Comparison of ENCODE assay signal across 31 cellular contexts in the genomic region with DNA sequence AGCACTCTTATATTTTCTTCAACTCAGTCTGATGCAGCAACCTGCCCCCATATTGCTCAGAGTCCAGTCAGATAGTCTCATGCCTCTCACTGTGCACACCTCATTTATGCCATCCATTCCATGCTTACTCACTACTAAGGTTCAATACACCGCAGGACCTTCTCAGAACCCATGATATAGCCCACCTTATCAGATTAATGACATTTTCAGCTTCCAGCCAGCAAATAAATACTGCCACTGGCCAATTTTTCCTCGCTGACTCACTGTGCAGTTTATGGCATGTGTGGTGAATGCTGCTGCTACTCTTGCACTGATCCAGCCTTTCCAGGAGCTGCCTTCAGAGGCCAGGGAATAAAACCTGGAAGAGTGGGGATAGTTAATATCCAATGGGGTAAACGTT.
DNase-seq lines count a peak whose midpoint lies in the region; ATAC-seq and TF ChIP-seq lines count a peak whose summit lies in the region.
"Had no signal": no experiment of that assay in that cellular context is flagged by ENCODE, and none has a peak within 500 bp of the region (broad histone marks: within the 10 kb centered on the region; RNA-seq: fewer than 3 reads in every experiment).

No MANE protein-coding gene starts in this region.

- H3K27me3 ChIP-seq in breast epithelium (no peaks in the 10 kb centered on the region), foreskin keratinocyte (no peaks in the 10 kb centered on the region)
- H3K27me3 ChIP-seq: esophagus muscularis mucosa, gastroesophageal sphincter, ovary, upper lobe of left lung had no signal

- no peaks in the 10 kb centered on the region for H3K27me3 Mint-ChIP-seq in MCF 10A (ENCODE audit: insufficient read depth, unreplicated experiment)
- H3K27me3 Mint-ChIP-seq: activated CD4-positive, alpha-beta memory T cell treated with anti-CD3 and anti-CD28 coated beads, Interleukin-2, amount 10 ng/mL, durations not matched to agents 7 days and 5 days; activated naive CD4-positive, alpha-beta T cell treated with anti-CD3 and anti-CD28 coated beads, Interleukin-2, amount 10 ng/mL, durations not matched to agents 7 days and 5 days; central memory CD8-positive, alpha-beta T cell had no signal

- no peaks in the 10 kb centered on the region for H3K9me3 ChIP-seq in breast epithelium
- H3K9me3 ChIP-seq: gastroesophageal sphincter, ovary, upper lobe of left lung had no signal

- TF ChIP-seq POLR2A in breast epithelium (IDR thresholded peaks at IDR 0.05) = no peak

- CTCF ChIA-PET in MCF 10A (lab: Yijun Ruan, JAX) = interaction anchor here (0.6 kb wide), 1 partner anchor 539 kb away, joined by 3 read pairs; no protein-coding TSS in a partner anchor

- H3K36me3 ChIP-seq in breast epithelium = no peaks in the 10 kb centered on the region
- H3K36me3 ChIP-seq: esophagus muscularis mucosa, gastroesophageal sphincter, ovary, upper lobe of left lung had no signal

- in situ Hi-C loops in astrocyte of the cerebellum (cut with HindIII; ENCODE audit: low sequenced_read_pairs) = no loop called here

- peak overlapping the region; percentile 52 for H3K27ac Mint-ChIP-seq in MCF 10A (ENCODE audit: low read depth, unreplicated experiment)
- H3K27ac Mint-ChIP-seq: activated CD4-positive, alpha-beta memory T cell treated with anti-CD3 and anti-CD28 coated beads, Interleukin-2, amount 10 ng/mL, durations not matched to agents 7 days and 5 days; activated naive CD4-positive, alpha-beta T cell treated with anti-CD3 and anti-CD28 coated beads, Interleukin-2, amount 10 ng/mL, durations not matched to agents 7 days and 5 days; activated T-helper 1 cell treated with anti-CD3 and anti-CD28 coated beads, Interleukin-12 subunit alpha, Interleukin-12 subunit beta, Interleukin-2, Interleukin-4 antibody, amounts not matched to agents 30 ng/mL and 10 ng/mL and 1 ng/mL, durations not matched to agents 14 hours and 24 hours and 36 hours; nephron progenitor cell had no signal

- no peaks in the 10 kb centered on the region for H3K36me3 Mint-ChIP-seq in MCF 10A (ENCODE audit: insufficient read depth, unreplicated experiment)
- H3K36me3 Mint-ChIP-seq: activated naive CD4-positive, alpha-beta T cell treated with anti-CD3 and anti-CD28 coated beads, Interleukin-2, amount 10 ng/mL, durations not matched to agents 7 days and 5 days had no signal

- H3K4me1 ChIP-seq in breast epithelium (no peaks in the 10 kb centered on the region), foreskin keratinocyte (peaks cover 7% of the 10 kb centered on the region)
- H3K4me1 ChIP-seq: esophagus muscularis mucosa, gastroesophageal sphincter, upper lobe of left lung had no signal

- intact Hi-C loops in MCF 10A (cut with micrococcal nuclease) (no loop called here), breast epithelium (cut with DNase I; ENCODE audit: low total_unique reads) (no loop called here)

- H3K27ac ChIP-seq in breast epithelium (no peak overlapping the region), foreskin keratinocyte (no peak overlapping the region), coronary artery (no peak overlapping the region)
- H3K27ac ChIP-seq: 22Rv1, C4-2B, esophagus muscularis mucosa, gastroesophageal sphincter, ovary, PC-9, upper lobe of left lung had no signal

- DNase-seq in MCF 10A (ENCODE audit: unreplicated experiment) = no peak
- DNase-seq in breast epithelium (ENCODE audit: low spot score in 2 of 2) = no peak
- DNase-seq in astrocyte of the cerebellum (ENCODE audit: low read depth) = peak; percentile 2
- peak; percentile 18 to 61 for DNase-seq in foreskin keratinocyte
- no peak for DNase-seq in SW480 (ENCODE audit: low spot score)
- no peak for DNase-seq in amniotic stem cell (lab: John Stamatoyannopoulos, UW)
- DNase-seq in coronary artery (ENCODE audit: low spot score) = no peak
- DNase-seq: activated CD4-positive, alpha-beta memory T cell treated with anti-CD3 and anti-CD28 coated beads, Interleukin-2, amount 10 ng/mL, durations not matched to agents 7 days and 5 days; activated CD8-positive, alpha-beta memory T cell treated with anti-CD3 and anti-CD28 coated beads, Interleukin-2, amount 50 U/mL, for 4 hours; activated naive CD4-positive, alpha-beta T cell treated with anti-CD3 and anti-CD28 coated beads, Interleukin-2, amount 10 ng/mL, durations not matched to agents 7 days and 5 days; COR-L47; GDM1; hippocampal formation; left cardiac atrium; NCI-H2029 treated with DMSO at 0.1 percent for 48 hours; NCI-H526 treated with DMSO at 0.1 percent for 48 hours; nephron progenitor cell; ovary; PC-9; Right ventricle myocardium superior; stimulated activated CD4-positive, alpha-beta T cell treated with anti-CD3 and anti-CD28 coated beads, Interleukin-15, amount 100 ng/mL, for 24 hours; stimulated activated naive CD4-positive, alpha-beta T cell; upper lobe of left lung had no signal

- H3K4me3 Mint-ChIP-seq in MCF 10A (ENCODE audit: unreplicated experiment) = no peak overlapping the region
- H3K4me3 Mint-ChIP-seq: activated CD4-positive, alpha-beta memory T cell treated with anti-CD3 and anti-CD28 coated beads, Interleukin-2, amount 10 ng/mL, durations not matched to agents 7 days and 5 days; activated naive CD4-positive, alpha-beta T cell treated with anti-CD3 and anti-CD28 coated beads, Interleukin-2, amount 10 ng/mL, durations not matched to agents 7 days and 5 days; activated T-helper 1 cell treated with anti-CD3 and anti-CD28 coated beads, Interleukin-12 subunit alpha, Interleukin-12 subunit beta, Interleukin-2, Interleukin-4 antibody, amounts not matched to agents 30 ng/mL and 10 ng/mL and 1 ng/mL, durations not matched to agents 14 hours and 24 hours and 36 hours; central memory CD8-positive, alpha-beta T cell; nephron progenitor cell had no signal

- H3K9me3 Mint-ChIP-seq in MCF 10A (ENCODE audit: unreplicated experiment) = peaks cover 13% of the 10 kb centered on the region
- H3K9me3 Mint-ChIP-seq: activated CD4-positive, alpha-beta memory T cell treated with anti-CD3 and anti-CD28 coated beads, Interleukin-2, amount 10 ng/mL, durations not matched to agents 7 days and 5 days; activated naive CD4-positive, alpha-beta T cell treated with anti-CD3 and anti-CD28 coated beads, Interleukin-2, amount 10 ng/mL, durations not matched to agents 7 days and 5 days; activated T-helper 1 cell treated with anti-CD3 and anti-CD28 coated beads, Interleukin-12 subunit alpha, Interleukin-12 subunit beta, Interleukin-2, Interleukin-4 antibody, amounts not matched to agents 30 ng/mL and 10 ng/mL and 1 ng/mL, durations not matched to agents 14 hours and 24 hours and 36 hours had no signal

- peak; percentile 57 for ATAC-seq in foreskin keratinocyte
- ATAC-seq in HG03175 (IDR thresholded peaks at IDR 0.05; ENCODE audit: unreplicated experiment) = no peak
- ATAC-seq: gastroesophageal sphincter, HCT116, left cardiac atrium had no signal

- POLR2A ChIA-PET in MCF 10A (lab: Yijun Ruan, JAX) = no interaction called here

- H3K4me3 ChIP-seq in breast epithelium (no peak overlapping the region), astrocyte of the cerebellum (ENCODE audit: low read depth, low read length) (no peak overlapping the region), coronary artery (no peak overlapping the region)
- H3K4me3 ChIP-seq: esophagus muscularis mucosa, gastroesophageal sphincter, ovary, PC-9, upper lobe of left lung had no signal

- TF ChIP-seq CTCF in MCF 10A (IDR thresholded peaks at IDR 0.05; ENCODE audit: unreplicated experiment) (no peak), breast epithelium (IDR thresholded peaks at IDR 0.05) (no peak), astrocyte of the cerebellum (IDR thresholded peaks at IDR 0.05; ENCODE audit: low read depth, low read length, missing control alignments) (no peak), foreskin keratinocyte (conservative IDR thresholded peaks at IDR 0.05) (no peak), coronary artery (IDR thresholded peaks at IDR 0.05) (no peak)

- no TSS peak for BruUV-seq in MCF 10A (replicated peaks; lab: Mats Ljungman, UMichigan)

- H3K4me1 Mint-ChIP-seq in MCF 10A (ENCODE audit: insufficient read depth, unreplicated experiment) = no peaks in the 10 kb centered on the region
- H3K4me1 Mint-ChIP-seq: activated CD4-positive, alpha-beta memory T cell treated with anti-CD3 and anti-CD28 coated beads, Interleukin-2, amount 10 ng/mL, durations not matched to agents 7 days and 5 days; activated naive CD4-positive, alpha-beta T cell treated with anti-CD3 and anti-CD28 coated beads, Interleukin-2, amount 10 ng/mL, durations not matched to agents 7 days and 5 days; central memory CD8-positive, alpha-beta T cell; nephron progenitor cell had no signal

Comparison
In these comparisons a context has a peak if more than half of its experiments do, and no peak if none do; other contexts are left out.
1. DNase-seq: peak in astrocyte of the cerebellum (single experiment) and foreskin keratinocyte (2 of 2); none in MCF 10A (single experiment), breast epithelium (0 of 2), SW480 (single experiment), amniotic stem cell (single experiment) and coronary artery (single experiment).